In genomic region chr20:19661717-19662637, GRCh38 we compare ENCODE assay signal across 8 cellular contexts.
A peak's percentile ranks its signal among the peaks of the same experiment; 100 is the strongest.
DNase-seq lines count a peak whose midpoint lies in the region; ATAC-seq and TF ChIP-seq lines count a peak whose summit lies in the region.

No MANE protein-coding gene starts in this region.

- ATAC-seq in GM21619 (IDR thresholded peaks at IDR 0.05; ENCODE audit: unreplicated experiment) (peak; percentile 40), GM21447 (IDR thresholded peaks at IDR 0.05; ENCODE audit: unreplicated experiment) (no peak)

- CTCF ChIA-PET in MCF 10A (lab: Yijun Ruan, JAX): interaction anchor here (0.6 to 6.9 kb wide), 80 partner anchors 8 to 1386 kb away, joined by 3 to 128 read pairs (median 4); partner anchors contain the start of genes DZANK1 and POLR3F

- H3K36me3 Mint-ChIP-seq in MCF 10A (ENCODE audit: insufficient read depth, unreplicated experiment): no peaks in the 10 kb centered on the region

- H3K4me1 Mint-ChIP-seq in MCF 10A (ENCODE audit: insufficient read depth, unreplicated experiment): no peaks in the 10 kb centered on the region

- DNase-seq in COLO829 (ENCODE audit: low spot score) (peak; percentile 59), NCI-H1694 treated with DMSO at 0.1 percent for 48 hours (lab: John Stamatoyannopoulos, UW) (peak; percentile 65), SW480 (ENCODE audit: low spot score) (peak; percentile 77), MCF 10A (ENCODE audit: unreplicated experiment) (peak; percentile 73), islet precursor cell (peak; percentile 78)
- DNase-seq in stimulated activated CD4-positive, alpha-beta T cell treated with anti-CD3 and anti-CD28 coated beads, Interleukin-12 subunit alpha, Interleukin-12 subunit beta, amount 100 ng/mL, for 48 hours (ENCODE audit: low read depth in 2 of 3, low spot score in 1 of 3): peak; percentile 19 to 54 (median 23)

- TF ChIP-seq CTCF in MCF 10A (IDR thresholded peaks at IDR 0.05; ENCODE audit: unreplicated experiment): peak; percentile 99

- POLR2A ChIA-PET in MCF 10A (lab: Yijun Ruan, JAX): interaction anchor here (0.6 kb wide), 1 partner anchor 1685 kb away, joined by 3 read pairs; no protein-coding TSS in a partner anchor

- peaks cover 59% of the 10 kb centered on the region for H3K27me3 Mint-ChIP-seq in MCF 10A (ENCODE audit: insufficient read depth, unreplicated experiment)

- no peaks in the 10 kb centered on the region for H3K9me3 Mint-ChIP-seq in MCF 10A (ENCODE audit: unreplicated experiment)

- H3K4me3 Mint-ChIP-seq in MCF 10A (ENCODE audit: unreplicated experiment): no peak overlapping the region

- no TSS peak for BruUV-seq in MCF 10A (replicated peaks; lab: Mats Ljungman, UMichigan)

- H3K27ac Mint-ChIP-seq in MCF 10A (ENCODE audit: low read depth, unreplicated experiment): no peak overlapping the region

- intact Hi-C loops in MCF 10A (cut with micrococcal nuclease): loop anchor here (1.0 kb wide), 5 partner anchors 34 to 1249 kb away; no protein-coding TSS in a partner anchor

Comparison
In these comparisons a context has a peak if more than half of its experiments do, and no peak if none do; other contexts are left out.
1. DNase-seq: peak in every context shown above with its lines; median percentile 78 in islet precursor cell; 77 in SW480; 73 in MCF 10A; 65 in NCI-H1694 treated with DMSO at 0.1 percent for 48 hours; 59 in COLO829; 23 in stimulated activated CD4-positive, alpha-beta T cell treated with anti-CD3 and anti-CD28 coated beads, Interleukin-12 subunit alpha, Interleukin-12 subunit beta, amount 100 ng/mL, for 48 hours.